In the genomic region with DNA sequence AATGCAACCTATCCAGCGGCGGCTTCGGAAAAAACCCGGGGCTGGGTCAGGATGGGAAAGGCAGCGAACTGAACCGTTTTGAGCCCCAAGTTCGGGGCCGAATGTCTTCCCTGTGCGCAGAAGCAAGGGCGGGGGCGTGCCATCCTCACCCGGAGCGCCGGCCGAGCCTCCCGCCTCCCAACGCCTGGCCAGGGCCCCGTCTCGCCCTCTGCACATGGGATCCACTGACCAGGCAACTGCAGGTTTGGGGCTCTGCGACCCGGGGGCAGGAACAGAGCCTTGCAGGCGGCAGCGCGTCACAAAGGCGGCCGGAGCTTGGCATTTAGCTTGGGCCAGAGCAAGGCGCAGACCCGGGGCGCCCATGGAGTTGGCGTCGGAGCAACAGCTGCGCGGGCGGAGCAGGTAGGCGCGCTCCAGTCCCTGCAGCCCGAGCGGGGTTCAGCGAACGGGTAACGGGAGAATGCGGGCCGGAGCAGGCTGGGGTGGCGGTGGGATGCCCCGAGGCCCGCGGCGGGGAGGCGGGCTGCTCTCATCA, we compare ENCODE assay signal across 14 cellular contexts. TPM values are rescaled to one million over a fixed set of nuclear protein-coding genes. Genes with fewer than 3 reads are reported as not detected.
DNase-seq lines count a peak whose midpoint lies in the region; ATAC-seq, FAIRE-seq and TF ChIP-seq lines count a peak whose summit lies in the region.
"Had no signal": no experiment of that assay in that cellular context is flagged by ENCODE, and none has a peak within 500 bp of the region (broad histone marks: within the 10 kb centered on the region; RNA-seq: fewer than 3 reads in every experiment).

Gene FBXO39, plus strand, starts transcription at position 345 of the 535 bp plus-strand sequence. CDS start 3,654 bp downstream, outside the sequence.

- no peaks in the 10 kb centered on the region for H4K20me1 ChIP-seq in keratinocyte (ENCODE audit: control insufficient read depth, extremely low read depth, insufficient read depth, low read length)

- no peak for FAIRE-seq in keratinocyte (lab: Jason Lieb, UNC)

- no peak within 1 kb of the TSS for H3K9ac ChIP-seq in keratinocyte (ENCODE audit: control insufficient read depth, extremely low read depth, insufficient read depth, low read length)

- H3K4me1 Mint-ChIP-seq in MCF 10A (ENCODE audit: insufficient read depth, unreplicated experiment) (peaks cover 5% of the 10 kb centered on the region), brain (no peaks in the 10 kb centered on the region)
- H3K4me1 Mint-ChIP-seq in stimulated activated naive B cell treated with anti-CD40 and anti-IgM and Interleukin-4, amounts not matched to agents 10 μg/mL and 1 μg/mL and 100 μg/mL, for 72 hours, result peaks cover 6 to 9% of the 10 kb centered on the region in 2 donors
- H3K4me1 Mint-ChIP-seq: memory B cell had no signal

- no peaks in the 10 kb centered on the region for H3K4me1 ChIP-seq in breast epithelium
- no peaks in the 10 kb centered on the region for H3K4me1 ChIP-seq in keratinocyte (ENCODE audit: control insufficient read depth, extremely low read depth, insufficient read depth, low read length)
- H3K4me1 ChIP-seq in upper lobe of left lung, result peaks cover 0 to 11% (median 2%) of the 10 kb centered on the region in 4 donors
- H3K4me1 ChIP-seq: BE2C had no signal

- POLR2A ChIA-PET in MCF 10A (lab: Yijun Ruan, JAX), result no interaction called here

- no peaks in the 10 kb centered on the region for H3K9me1 ChIP-seq in keratinocyte (ENCODE audit: control insufficient read depth, extremely low read depth, insufficient read depth, low read length)

- CTCF ChIA-PET in MCF 10A (lab: Yijun Ruan, JAX), result interaction anchor here (0.9 kb wide), 1 partner anchor 68 kb away, joined by 3 read pairs; no protein-coding TSS in a partner anchor

- peaks cover 6% of the 10 kb centered on the region for H3K36me3 Mint-ChIP-seq in MCF 10A (ENCODE audit: insufficient read depth, unreplicated experiment)
- no peaks in the 10 kb centered on the region for H3K36me3 Mint-ChIP-seq in brain
- peaks cover 39 to 42% of the 10 kb centered on the region in 2 donors for H3K36me3 Mint-ChIP-seq in stimulated activated naive B cell treated with anti-CD40 and anti-IgM and Interleukin-4, amounts not matched to agents 10 μg/mL and 1 μg/mL and 100 μg/mL, for 72 hours

- DNase-seq in breast epithelium (ENCODE audit: low spot score in 2 of 2) (no peak), MCF 10A (ENCODE audit: unreplicated experiment) (no peak), keratinocyte (ENCODE audit: low read depth, low spot score) (no peak), upper lobe of left lung (peak in 1 of 2 donors; percentile 84), NCI-H2107 (lab: John Stamatoyannopoulos, UW) (no peak)
- no peak for DNase-seq in stimulated activated naive B cell treated with anti-CD40 and anti-IgM and Interleukin-4, amounts not matched to agents 10 μg/mL and 1 μg/mL and 100 μg/mL, for 72 hours
- DNase-seq: activated CD8-positive, alpha-beta memory T cell treated with anti-CD3 and anti-CD28 coated beads for 24 hours; anterior cingulate cortex; BE2C; NCI-H1105; sigmoid colon had no signal

- ATAC-seq in upper lobe of left lung (ENCODE audit: low FRiP score in 2 of 2) (peak; percentile 9 to 54), HG03342 (IDR thresholded peaks at IDR 0.05; ENCODE audit: unreplicated experiment) (no peak)
- ATAC-seq in stimulated activated naive B cell treated with anti-CD40 and anti-IgM and Interleukin-4, amounts not matched to agents 10 μg/mL and 1 μg/mL and 100 μg/mL, for 72 hours (replicated peaks), result no peak

- H3K9me3 Mint-ChIP-seq in MCF 10A (ENCODE audit: unreplicated experiment) (no peaks in the 10 kb centered on the region), brain (peaks cover 13 to 29% (median 20%) of the 10 kb centered on the region in 5 experiments)
- peaks cover 19% of the 10 kb centered on the region in 2 donors for H3K9me3 Mint-ChIP-seq in stimulated activated naive B cell treated with anti-CD40 and anti-IgM and Interleukin-4, amounts not matched to agents 10 μg/mL and 1 μg/mL and 100 μg/mL, for 72 hours

- H3K4me3 Mint-ChIP-seq in MCF 10A (ENCODE audit: unreplicated experiment), result no peak within 1 kb of the TSS
- peak within 1 kb of the TSS in 4 of 5 experiments; percentile 20 to 56 (median 31) for H3K4me3 Mint-ChIP-seq in brain
- H3K4me3 Mint-ChIP-seq in stimulated activated naive B cell treated with anti-CD40 and anti-IgM and Interleukin-4, amounts not matched to agents 10 μg/mL and 1 μg/mL and 100 μg/mL, for 72 hours, result peak within 1 kb of the TSS in 1 of 2 donors; percentile 15
- H3K4me3 Mint-ChIP-seq: memory B cell had no signal

- TF ChIP-seq CTCF in breast epithelium (IDR thresholded peaks at IDR 0.05) (no peak), MCF 10A (IDR thresholded peaks at IDR 0.05; ENCODE audit: unreplicated experiment) (no peak), brain (conservative IDR thresholded peaks at IDR 0.05) (no peak), keratinocyte (optimal IDR thresholded peaks at IDR 0.05 in 1 of 3, IDR thresholded peaks at IDR 0.05 in 1 of 3, conservative IDR thresholded peaks at IDR 0.05 in 1 of 3; ENCODE audit: extremely low read depth in 1 of 3, insufficient read depth in 2 of 3, low read length in 3 of 3) (no peak), upper lobe of left lung (IDR thresholded peaks at IDR 0.05) (no peak)

- no peaks in the 10 kb centered on the region for H3K79me2 ChIP-seq in keratinocyte (ENCODE audit: control insufficient read depth, insufficient read depth, low read length)

- H2AFZ ChIP-seq in keratinocyte (ENCODE audit: control insufficient read depth, low read length), result peak within 1 kb of the TSS; percentile 11

- no TSS peak for BruUV-seq in MCF 10A (replicated peaks; lab: Mats Ljungman, UMichigan)

- H3K4me2 ChIP-seq in keratinocyte (ENCODE audit: control insufficient read depth, extremely low read depth, insufficient read depth, low read depth, low read length), result peak within 1 kb of the TSS; percentile 54

- H3K27me3 ChIP-seq in breast epithelium, result peaks cover 0 to 7% of the 10 kb centered on the region in 2 donors
- peaks cover 14% of the 10 kb centered on the region for H3K27me3 ChIP-seq in keratinocyte (ENCODE audit: control insufficient read depth, extremely low read depth, insufficient read depth, low read length)
- peaks cover 0 to 6% (median 0%) of the 10 kb centered on the region in 4 donors for H3K27me3 ChIP-seq in upper lobe of left lung
- H3K27me3 ChIP-seq: BE2C had no signal

- peaks cover 14% of the 10 kb centered on the region for H3K36me3 ChIP-seq in breast epithelium
- peaks cover 0 to 2% of the 10 kb centered on the region in 2 experiments for H3K36me3 ChIP-seq in keratinocyte (ENCODE audit: control insufficient read depth in 2 of 2, extremely low read depth in 1 of 2, insufficient read depth in 2 of 2, low read length in 2 of 2)
- H3K36me3 ChIP-seq in upper lobe of left lung, result peaks cover 15 to 33% (median 29%) of the 10 kb centered on the region in 4 donors
- H3K36me3 ChIP-seq: BE2C had no signal

- TF ChIP-seq EP300 in upper lobe of left lung (IDR thresholded peaks at IDR 0.05), result no peak

- H3K27me3 Mint-ChIP-seq in MCF 10A (ENCODE audit: insufficient read depth, unreplicated experiment) (no peaks in the 10 kb centered on the region), brain (peaks cover 83% of the 10 kb centered on the region)
- H3K27me3 Mint-ChIP-seq in stimulated activated naive B cell treated with anti-CD40 and anti-IgM and Interleukin-4, amounts not matched to agents 10 μg/mL and 1 μg/mL and 100 μg/mL, for 72 hours, result peaks cover 64 to 65% of the 10 kb centered on the region in 2 donors

- WGBS in upper lobe of left lung, 2 donors, result 2 to 10% methylated on average over 8 of the region's 49 CpGs

- intact Hi-C loops in breast epithelium (cut with DNase I; ENCODE audit: low total_unique reads), result no loop called here
- intact Hi-C loops in MCF 10A (cut with micrococcal nuclease), result no loop called here

- H3K27ac ChIP-seq in breast epithelium, result no peak within 1 kb of the TSS
- no peak within 1 kb of the TSS for H3K27ac ChIP-seq in keratinocyte (ENCODE audit: control insufficient read depth, insufficient read depth, low read length)
- H3K27ac ChIP-seq in upper lobe of left lung, result no peak within 1 kb of the TSS
- H3K27ac ChIP-seq: sigmoid colon had no signal

- H3K4me3 ChIP-seq in breast epithelium (peak within 1 kb of the TSS in 2 of 3 donors; percentile 28 to 50), keratinocyte (ENCODE audit: control insufficient read depth in 2 of 3, extremely low read depth in 1 of 3, insufficient read depth in 2 of 3, low read depth in 1 of 3, low read length in 3 of 3) (peak within 1 kb of the TSS in 2 of 3 experiments; percentile 6 to 38), upper lobe of left lung (no peak within 1 kb of the TSS)
- H3K4me3 ChIP-seq: sigmoid colon had no signal

- TF ChIP-seq POLR2A in breast epithelium (IDR thresholded peaks at IDR 0.05) (no peak), upper lobe of left lung (IDR thresholded peaks at IDR 0.05) (no peak)

- H3K27ac Mint-ChIP-seq in MCF 10A (ENCODE audit: low read depth, unreplicated experiment), result no peak within 1 kb of the TSS
- no peak within 1 kb of the TSS for H3K27ac Mint-ChIP-seq in brain
- H3K27ac Mint-ChIP-seq in stimulated activated naive B cell treated with anti-CD40 and anti-IgM and Interleukin-4, amounts not matched to agents 10 μg/mL and 1 μg/mL and 100 μg/mL, for 72 hours, result no peak within 1 kb of the TSS
- H3K27ac Mint-ChIP-seq: memory B cell had no signal

- peaks cover 25% of the 10 kb centered on the region in 2 donors for H3K9me3 ChIP-seq in breast epithelium
- H3K9me3 ChIP-seq in keratinocyte (ENCODE audit: control insufficient read depth, low read depth, low read length), result no peaks in the 10 kb centered on the region
- H3K9me3 ChIP-seq in upper lobe of left lung, result peaks cover 3 to 23% (median 14%) of the 10 kb centered on the region in 4 donors
- H3K9me3 ChIP-seq: BE2C had no signal

- dilution Hi-C loops in keratinocyte (cut with MboI; ENCODE audit: extremely low pct_ligation_motif_present, low sequenced_read_pairs), result no loop called here

RNA-seq across cellular contexts. Expression of gene FBXO39, which starts in this region (rescaled TPM):
- total RNA-seq in breast epithelium (1 to 10 TPM in 2 of 3 donors, not detected in 1; 1.0 to 1.3 TPM), MCF 10A (2022) (1.4 and 1.7 TPM in 2 replicates), upper lobe of left lung (1 to 10 TPM in 1 of 6 donors, under 1 TPM in 1, not detected in 4; 0.33 to 3.1 TPM)
- polyA plus RNA-seq in brain (ENCODE audit: insufficient read depth, low read depth, low replicate concordance) (not detected), keratinocyte (1.9 to 3.3 TPM (median 2.5 TPM) in 3 replicates)
- polyA plus RNA-seq in keratinocyte (2011; ENCODE audit: low read depth), result 0.61 TPM
- 1.5 and 2.4 TPM in 2 replicates for polyA plus RNA-seq in keratinocyte (2011; cell fraction: cytosol; rRNA removed)
- 3.9 and 4.4 TPM in 2 replicates for polyA plus RNA-seq in keratinocyte (2011; cell fraction: nucleus; rRNA removed)
- 0.27 and 1.1 TPM in 2 replicates for polyA plus RNA-seq in keratinocyte (2012; ENCODE audit: low replicate concordance)
- 0.92 to 2.1 TPM in 2 of 3 replicates, not detected in the other for polyA minus RNA-seq in keratinocyte
- polyA minus RNA-seq in keratinocyte (2011; cell fraction: cytosol; rRNA and poly(A)+ RNA removed), result not detected
- polyA minus RNA-seq in keratinocyte (2011; cell fraction: nucleus; rRNA and poly(A)+ RNA removed), result 1.5 and 1.9 TPM in 2 replicates
- total RNA-seq: sigmoid colon had no signal

Comparison
In these comparisons a context has a peak if more than half of its experiments do, and no peak if none do; other contexts are left out.
1. H3K4me3 ChIP-seq: peak in breast epithelium (2 of 3) and keratinocyte (2 of 3); none in upper lobe of left lung (0 of 4).
2. ATAC-seq: peak in upper lobe of left lung (2 of 2); none in stimulated activated naive B cell treated with anti-CD40 and anti-IgM and Interleukin-4, amounts not matched to agents 10 μg/mL and 1 μg/mL and 100 μg/mL, for 72 hours (0 of 2) and HG03342 (single experiment).